Comparison of ENCODE assay signal across 1 cellular context in genomic region chr20:10662661-10663458, GRCh38.
TF ChIP-seq lines count a peak whose summit lies in the region.

No MANE protein-coding gene starts in this region.

TF ChIP-seq in GM12878, 131 proteins besides CTCF, POLR2A, EP300 and RAD21 (continued from another document):
- TF ChIP-seq, protein P1, sequence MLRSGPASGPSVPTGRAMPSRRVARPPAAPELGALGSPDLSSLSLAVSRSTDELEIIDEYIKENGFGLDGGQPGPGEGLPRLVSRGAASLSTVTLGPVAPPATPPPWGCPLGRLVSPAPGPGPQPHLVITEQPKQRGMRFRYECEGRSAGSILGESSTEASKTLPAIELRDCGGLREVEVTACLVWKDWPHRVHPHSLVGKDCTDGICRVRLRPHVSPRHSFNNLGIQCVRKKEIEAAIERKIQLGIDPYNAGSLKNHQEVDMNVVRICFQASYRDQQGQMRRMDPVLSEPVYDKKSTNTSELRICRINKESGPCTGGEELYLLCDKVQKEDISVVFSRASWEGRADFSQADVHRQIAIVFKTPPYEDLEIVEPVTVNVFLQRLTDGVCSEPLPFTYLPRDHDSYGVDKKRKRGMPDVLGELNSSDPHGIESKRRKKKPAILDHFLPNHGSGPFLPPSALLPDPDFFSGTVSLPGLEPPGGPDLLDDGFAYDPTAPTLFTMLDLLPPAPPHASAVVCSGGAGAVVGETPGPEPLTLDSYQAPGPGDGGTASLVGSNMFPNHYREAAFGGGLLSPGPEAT (IDR thresholded peaks at IDR 0.05; ENCODE audit: low read depth) = no peak
- TF ChIP-seq TAF1 (IDR thresholded peaks at IDR 0.05; ENCODE audit: borderline replicate concordance, low read depth, low read length) (no peak), SMC3 (IDR thresholded peaks at IDR 0.05; ENCODE audit: borderline replicate concordance, low read length) (no peak)
